In genomic region chr3:30680789-30681188, GRCh38 we compare ENCODE assay signal across 7 cellular contexts.
DNase-seq lines count a peak whose midpoint lies in the region; ATAC-seq and TF ChIP-seq lines count a peak whose summit lies in the region.

No MANE protein-coding gene starts in this region.

- 100% methylated on average over 2 of the region's 6 CpGs; no CpG with 5 or more reads in 1 of the 2 experiments for WGBS in IMR-90 (ENCODE audit: extremely low coverage in 2 of 2, insufficient read length in 1 of 2), 2 experiments

- H2AK5ac ChIP-seq in IMR-90 (ENCODE audit: low read depth, low read length): no peak overlapping the region; the same call in 1 of the 2 replicates

- peak overlapping the region; percentile 19 for H3K14ac ChIP-seq in IMR-90 (replicated peaks; ENCODE audit: low read depth, low read length)

- peak overlapping the region; percentile 71 to 84 for H3K27ac Mint-ChIP-seq in stimulated activated naive CD8-positive, alpha-beta T cell treated with anti-CD3 and anti-CD28 coated beads, Interleukin-15, amount 100 ng/mL, for 72 hours

- H3K4me1 Mint-ChIP-seq in stimulated activated naive CD8-positive, alpha-beta T cell treated with anti-CD3 and anti-CD28 coated beads, Interleukin-15, amount 100 ng/mL, for 72 hours: peaks cover 97% of the 10 kb centered on the region

- no peaks in the 10 kb centered on the region for H4K20me1 ChIP-seq in IMR-90 (ENCODE audit: insufficient read depth, low read length)

- peak overlapping the region; percentile 30; the same call in 1 of the 2 replicates for H2BK120ac ChIP-seq in IMR-90 (ENCODE audit: low read depth, low read length)

- H3K4ac ChIP-seq in IMR-90 (ENCODE audit: low read depth, low read length): peak overlapping the region; percentile 27

- no peak overlapping the region for H2BK15ac ChIP-seq in IMR-90 (ENCODE audit: low read depth, low read length)

- in situ Hi-C loops in IMR-90 (cut with MboI; ENCODE audit: low sequenced_read_pairs): no loop called here

- POLR2A ChIA-PET in IMR-90 (lab: Charles Lee; ENCODE audit: unreplicated experiment): no interaction called here

- no peaks in the 10 kb centered on the region for H3K9me3 ChIP-seq in IMR-90 (ENCODE audit: control insufficient read depth, insufficient read depth, low read length)
- H3K9me3 ChIP-seq in ascending aorta: no peaks in the 10 kb centered on the region

- peak overlapping the region; percentile 19; the same call in 1 of the 2 replicates for H4K91ac ChIP-seq in IMR-90 (ENCODE audit: insufficient read depth, low read depth, low read length)

- H4K8ac ChIP-seq in IMR-90 (ENCODE audit: low read depth in 2 of 2, low read length in 2 of 2): peak overlapping the region in 1 of 2 experiments; percentile 22; a peak in 1 of 4 replicates

- no peaks in the 10 kb centered on the region for H3K27me3 ChIP-seq in IMR-90 (ENCODE audit: control insufficient read depth, insufficient read depth, low read length)
- H3K27me3 ChIP-seq in ascending aorta: no peaks in the 10 kb centered on the region

- H3K4me2 ChIP-seq in IMR-90 (ENCODE audit: low read depth, low read length): no peak overlapping the region

- dilution Hi-C loops in IMR-90 (cut with HindIII; ENCODE audit: low sequenced_read_pairs, unreplicated experiment): no loop called here

- TF ChIP-seq CTCF in IMR-90 (conservative IDR thresholded peaks at IDR 0.05; ENCODE audit: low read depth, low read length) (no peak), ascending aorta (IDR thresholded peaks at IDR 0.05) (no peak)

- no peak overlapping the region for H3K23ac ChIP-seq in IMR-90 (ENCODE audit: low read depth, low read length)

- no peak overlapping the region for H2AFZ ChIP-seq in IMR-90 (replicated peaks; ENCODE audit: low read length, poor library complexity)

- H3K9ac ChIP-seq in IMR-90 (ENCODE audit: low read depth, low read length): no peak overlapping the region

- DNase-seq in IMR-90: no peak
- no peak for DNase-seq in ascending aorta (ENCODE audit: low spot score in 2 of 2)
- DNase-seq in inferior parietal cortex (ENCODE audit: extremely low spot score): peak; percentile 67
- no peak for DNase-seq in stimulated activated naive CD8-positive, alpha-beta T cell treated with anti-CD3 and anti-CD28 coated beads, Interleukin-15, amount 100 ng/mL, for 72 hours
- DNase-seq in HuH-7.5 (ENCODE audit: low spot score): no peak
- no peak for DNase-seq in stimulated activated naive CD4-positive, alpha-beta T cell treated with Interleukin-2 at 50 U/mL for 16 hours (lab: John Stamatoyannopoulos, UW)

- H3K27me3 Mint-ChIP-seq in stimulated activated naive CD8-positive, alpha-beta T cell treated with anti-CD3 and anti-CD28 coated beads, Interleukin-15, amount 100 ng/mL, for 72 hours: no peaks in the 10 kb centered on the region

- peak overlapping the region; percentile 70 to 83 for H3K4me3 Mint-ChIP-seq in stimulated activated naive CD8-positive, alpha-beta T cell treated with anti-CD3 and anti-CD28 coated beads, Interleukin-15, amount 100 ng/mL, for 72 hours

- no peak overlapping the region for H3K56ac ChIP-seq in IMR-90 (ENCODE audit: extremely low read depth, insufficient read depth, low read length)

- H3K9me3 Mint-ChIP-seq in stimulated activated naive CD8-positive, alpha-beta T cell treated with anti-CD3 and anti-CD28 coated beads, Interleukin-15, amount 100 ng/mL, for 72 hours: peaks cover 4 to 7% of the 10 kb centered on the region in 2 donors

- no peak for TF ChIP-seq POLR2A in IMR-90 (IDR thresholded peaks at IDR 0.05; ENCODE audit: low read depth, low read length)

- H4K5ac ChIP-seq in IMR-90 (ENCODE audit: low read depth, low read length): peak overlapping the region; percentile 13; the same call in 1 of the 2 replicates

- CTCF ChIA-PET in IMR-90 (lab: Yijun Ruan, JAX): no interaction called here

- H3K4me1 ChIP-seq in IMR-90 (ENCODE audit: control insufficient read depth, insufficient read depth, low read length) (peaks cover 19% of the 10 kb centered on the region), ascending aorta (peaks cover 25 to 56% of the 10 kb centered on the region in 2 donors)

- no peak overlapping the region for H2AK9ac ChIP-seq in IMR-90 (replicated peaks; ENCODE audit: low read depth, low read length, poor library complexity)

- no peak for TF ChIP-seq RAD21 in IMR-90 (IDR thresholded peaks at IDR 0.05; ENCODE audit: low read length)

- H3K36me3 ChIP-seq in IMR-90 (ENCODE audit: control insufficient read depth, insufficient read depth, low read length) (peaks cover 22% of the 10 kb centered on the region), ascending aorta (peaks cover 29 to 70% of the 10 kb centered on the region in 2 donors)

- H3K4me3 ChIP-seq in IMR-90 (ENCODE audit: insufficient read depth, low read depth, low read length): no peak overlapping the region
- no peak overlapping the region for H3K4me3 ChIP-seq in ascending aorta

- H3K27ac ChIP-seq in IMR-90 (ENCODE audit: insufficient read depth, low read length) (peak overlapping the region; percentile 18; the same call in 1 of the 2 replicates), ascending aorta (peak overlapping the region; percentile 62 to 76)

- no peak overlapping the region for H2BK5ac ChIP-seq in IMR-90 (ENCODE audit: low read depth, low read length, poor library complexity, severe bottlenecking)

- intact Hi-C loops in IMR-90 (cut with micrococcal nuclease): loop anchor here (2.0 to 5.0 kb wide), 2 partner anchors 74 to 168 kb away; partner anchors contain the start of gene TGFBR2
- intact Hi-C loops in ascending aorta (cut with DNase I): no loop called here

- H3K18ac ChIP-seq in IMR-90 (ENCODE audit: low read depth, low read length): peak overlapping the region; percentile 56; the same call in 1 of the 2 replicates

- ATAC-seq in IMR-90 (ENCODE audit: low read depth) (no peak), HG02973 (IDR thresholded peaks at IDR 0.05; ENCODE audit: unreplicated experiment) (no peak)
- no peak for ATAC-seq in stimulated activated naive CD8-positive, alpha-beta T cell treated with anti-CD3 and anti-CD28 coated beads, Interleukin-15, amount 100 ng/mL, for 72 hours

- H3K79me1 ChIP-seq in IMR-90 (ENCODE audit: low read depth in 1 of 2, low read length in 2 of 2): peaks cover 27 to 73% of the 10 kb centered on the region in 2 experiments

- peaks cover 9% of the 10 kb centered on the region for H3K9me1 ChIP-seq in IMR-90 (ENCODE audit: insufficient read depth, low read length)

- no peak overlapping the region for H2BK20ac ChIP-seq in IMR-90 (ENCODE audit: low read depth, low read length)

- BruUV-seq in IMR-90 (replicated peaks; lab: Mats Ljungman, UMichigan): no TSS peak

TF ChIP-seq in IMR-90, 13 proteins besides CTCF, POLR2A, EP300 and RAD21:
- TF ChIP-seq MAZ (IDR thresholded peaks at IDR 0.05; ENCODE audit: borderline replicate concordance, low read depth, low read length) (no peak), NFE2L2 (IDR thresholded peaks at IDR 0.05; ENCODE audit: low read depth, low read length) (no peak), MAFK (IDR thresholded peaks at IDR 0.05; ENCODE audit: low read depth, low read length) (no peak), CHD1 (IDR thresholded peaks at IDR 0.05; ENCODE audit: low read depth, low read length) (no peak)
TF ChIP-seq in IMR-90: peak in this region for 0.
